9 cellular contexts compared by ENCODE assay signal in the genomic region with DNA sequence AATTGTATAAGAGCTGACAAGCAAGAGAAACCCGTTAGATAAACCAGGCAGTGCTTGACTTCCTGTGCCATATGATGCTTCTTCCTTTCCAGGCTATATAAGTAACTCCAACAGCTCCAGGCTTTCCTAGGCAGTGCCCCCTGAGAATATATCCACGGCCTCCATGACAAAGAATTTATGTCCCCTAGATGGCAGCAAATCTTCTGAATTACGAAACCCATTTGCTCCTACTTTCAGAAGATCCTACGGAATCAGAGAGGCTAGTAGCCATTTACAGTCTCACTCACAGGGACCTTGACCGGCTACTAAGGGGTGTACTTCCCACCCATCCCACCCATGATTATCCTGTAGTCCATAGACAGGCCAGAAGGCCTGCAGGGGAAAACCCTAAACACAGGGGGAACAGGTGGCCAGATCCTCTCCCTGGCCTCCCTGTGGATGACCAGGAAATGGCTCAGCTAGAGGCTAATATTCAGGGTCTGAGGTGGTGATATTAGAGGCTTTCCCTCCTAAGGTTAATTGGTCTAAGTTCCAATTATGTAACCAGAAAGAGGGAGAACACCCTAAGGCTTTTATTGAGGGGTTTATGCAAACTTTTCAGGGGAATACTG.
DNase-seq lines count a peak whose midpoint lies in the region; ATAC-seq, FAIRE-seq and TF ChIP-seq lines count a peak whose summit lies in the region.
"Had no signal": no experiment of that assay in that cellular context is flagged by ENCODE, and none has a peak within 500 bp of the region (broad histone marks: within the 10 kb centered on the region; RNA-seq: fewer than 3 reads in every experiment).

No MANE protein-coding gene starts in this region.

- no peak for ATAC-seq in HG03378 (IDR thresholded peaks at IDR 0.05; ENCODE audit: unreplicated experiment)

- H3K36me3 ChIP-seq in BLaER1 = no peaks in the 10 kb centered on the region
- H3K36me3 ChIP-seq in WERI-Rb-1 = no peaks in the 10 kb centered on the region
- H3K36me3 ChIP-seq in kidney (ENCODE audit: control insufficient read depth in 1 of 2, insufficient read depth in 2 of 2, low read length in 2 of 2) = no peaks in the 10 kb centered on the region
- H3K36me3 ChIP-seq: esophagus squamous epithelium had no signal

- no peaks in the 10 kb centered on the region for H3K27me3 ChIP-seq in BLaER1
- H3K27me3 ChIP-seq in WERI-Rb-1 (ENCODE audit: insufficient read depth, low read depth, severe bottlenecking) = peaks cover 25% of the 10 kb centered on the region

- H3K9me3 ChIP-seq in BLaER1 = peaks cover 10% of the 10 kb centered on the region
- H3K9me3 ChIP-seq in WERI-Rb-1 (ENCODE audit: severe bottlenecking) = peaks cover 5% of the 10 kb centered on the region
- no peaks in the 10 kb centered on the region for H3K9me3 ChIP-seq in kidney (ENCODE audit: control insufficient read depth in 1 of 2, low read length in 2 of 2)
- H3K9me3 ChIP-seq: esophagus squamous epithelium had no signal

- H3K4me1 ChIP-seq in BLaER1 = 0 out of 2 replicates have a peak, but pooled peaks cover 6% of the 10 kb centered on the region
- peaks cover 3 to 7% of the 10 kb centered on the region in 2 donors for H3K4me1 ChIP-seq in kidney (ENCODE audit: control insufficient read depth in 1 of 2, insufficient read depth in 1 of 2, low read depth in 1 of 2, low read length in 2 of 2)
- H3K4me1 ChIP-seq: esophagus squamous epithelium had no signal

- TF ChIP-seq CTCF in WERI-Rb-1 (IDR thresholded peaks at IDR 0.05; ENCODE audit: low read depth, low read length) = no peak; the same call in 1 of the 2 replicates
- TF ChIP-seq CTCF in kidney (IDR thresholded peaks at IDR 0.05; ENCODE audit: borderline replicate concordance, extremely low read depth, insufficient read depth) = peak; percentile 44

- intact Hi-C loops in kidney (cut with DNase I) = no loop called here

- H3K4me3 ChIP-seq in BLaER1 (no peak overlapping the region), WERI-Rb-1 (ENCODE audit: low read depth, low read length) (no peak overlapping the region), kidney (ENCODE audit: low read length in 2 of 2) (no peak overlapping the region)
- H3K4me3 ChIP-seq: esophagus squamous epithelium had no signal

- H3K27ac ChIP-seq in BLaER1 (no peak overlapping the region), WERI-Rb-1 (no peak overlapping the region), kidney (ENCODE audit: low read depth in 2 of 2, low read length in 2 of 2) (no peak overlapping the region)
- H3K27ac ChIP-seq: esophagus squamous epithelium had no signal

- H3K4me2 ChIP-seq in BLaER1 = peak overlapping the region; percentile 40

- DNase-seq in HTR-8/SVneo (ENCODE audit: insufficient read length, low spot score) (peak; percentile 10), WERI-Rb-1 (peak; percentile 14), kidney (no peak), DMS153 (lab: John Stamatoyannopoulos, UW) (no peak), GM19238 (ENCODE audit: insufficient read length, low spot score) (no peak), NOMO-1 (lab: John Stamatoyannopoulos, UW; ENCODE audit: unreplicated experiment in 2 of 2) (no peak)
- DNase-seq: esophagus squamous epithelium had no signal

- FAIRE-seq in HTR-8/SVneo (lab: Jason Lieb, UNC) = no peak
- FAIRE-seq in kidney (lab: Jason Lieb, UNC) = no peak

- H4K20me1 ChIP-seq in BLaER1 = no peaks in the 10 kb centered on the region

- H3K9ac ChIP-seq in BLaER1 (no peak overlapping the region), kidney (ENCODE audit: low read length in 2 of 2) (no peak overlapping the region)

Comparison
In these comparisons a context has a peak if more than half of its experiments do, and no peak if none do; other contexts are left out.
1. DNase-seq: peak in HTR-8/SVneo (single experiment) and WERI-Rb-1 (single experiment); none in kidney (single experiment), DMS153 (single experiment), GM19238 (single experiment) and NOMO-1 (0 of 2).